In genomic region chr5:158513490-158514301, GRCh38 we compare ENCODE assay signal across 15 cellular contexts.
A peak's percentile ranks its signal among the peaks of the same experiment; 100 is the strongest.
DNase-seq lines count a peak whose midpoint lies in the region; ATAC-seq and TF ChIP-seq lines count a peak whose summit lies in the region.
"Had no signal": no experiment of that assay in that cellular context is flagged by ENCODE, and none has a peak within 500 bp of the region (broad histone marks: within the 10 kb centered on the region; RNA-seq: fewer than 3 reads in every experiment).

No MANE protein-coding gene starts in this region.

- peaks cover 34 to 98% (median 90%) of the 10 kb centered on the region in 10 experiments for H3K4me1 ChIP-seq in BLaER1 treated with 17β-estradiol and CSF1 and Interleukin-3, amounts not matched to agents 10 nM and 100 nM
- H3K4me1 ChIP-seq in gastrocnemius medialis: peaks cover 0 to 5% of the 10 kb centered on the region in 2 donors
- no peaks in the 10 kb centered on the region for H3K4me1 ChIP-seq in CD4-positive, alpha-beta memory T cell (ENCODE audit: insufficient read depth, low read length)
- H3K4me1 ChIP-seq: gastroesophageal sphincter had no signal

- H3K4me3 Mint-ChIP-seq in T-helper 1 cell treated with Interleukin-12 subunit alpha and Interleukin-12 subunit beta and Interleukin-4 antibody, amounts not matched to agents 30 μg/mL and 1 μg/mL, for 36 hours: peak overlapping the region; percentile 8
- peak overlapping the region in 1 of 8 donors; percentile 52 for H3K4me3 Mint-ChIP-seq in CD4-positive, alpha-beta memory T cell
- H3K4me3 Mint-ChIP-seq: CD8-positive, alpha-beta memory T cell had no signal

- no peaks in the 10 kb centered on the region for H3K36me3 Mint-ChIP-seq in T-helper 1 cell treated with Interleukin-12 subunit alpha and Interleukin-12 subunit beta and Interleukin-4 antibody, amounts not matched to agents 30 μg/mL and 1 μg/mL, for 36 hours (ENCODE audit: low read depth)
- H3K36me3 Mint-ChIP-seq in CD4-positive, alpha-beta memory T cell: no peaks in the 10 kb centered on the region
- H3K36me3 Mint-ChIP-seq: CD8-positive, alpha-beta memory T cell had no signal

- DNase-seq in GM12865 (ENCODE audit: low read depth) (peak; percentile 6), germinal center (ENCODE audit: low spot score) (peak; percentile 12), SW480 (ENCODE audit: low spot score) (no peak), gastrocnemius medialis (no peak), GM13976 (ENCODE audit: low spot score) (no peak)
- no peak for DNase-seq in CD4-positive, alpha-beta memory T cell
- DNase-seq: aorta; CD8-positive, alpha-beta memory T cell; Karpas-422; kidney; NCI-H187 treated with DMSO at 0.1 percent for 48 hours; NK-92 treated with Interleukin-12 subunit alpha and Interleukin-12 subunit beta, amount 100 ng/mL, for 24 hours had no signal

- H3K27me3 ChIP-seq in BLaER1 treated with 17β-estradiol and CSF1 and Interleukin-3, amounts not matched to agents 10 nM and 100 nM: no peaks in the 10 kb centered on the region
- no peaks in the 10 kb centered on the region for H3K27me3 ChIP-seq in gastrocnemius medialis
- H3K27me3 ChIP-seq in CD4-positive, alpha-beta memory T cell (ENCODE audit: insufficient read depth, low read length): no peaks in the 10 kb centered on the region
- H3K27me3 ChIP-seq: gastroesophageal sphincter had no signal

- peak overlapping the region; percentile 21 to 79 (median 52); a peak in 19 of 22 replicates for H3K9ac ChIP-seq in BLaER1 treated with 17β-estradiol and CSF1 and Interleukin-3, amounts not matched to agents 10 nM and 100 nM

- POLR2A ChIA-PET in CD4-positive, alpha-beta memory T cell (lab: Charles Lee; ENCODE audit: partially characterized antibody): no interaction called here

- intact Hi-C loops in gastrocnemius medialis (cut with DNase I; ENCODE audit: low total_unique reads): no loop called here
- intact Hi-C loops in CD4-positive, alpha-beta memory T cell (cut with micrococcal nuclease): no loop called here

- no peaks in the 10 kb centered on the region for H4K20me1 ChIP-seq in BLaER1 treated with 17β-estradiol and CSF1 and Interleukin-3, amounts not matched to agents 10 nM and 100 nM

- peaks cover 5% of the 10 kb centered on the region for H3K9me3 Mint-ChIP-seq in T-helper 1 cell treated with Interleukin-12 subunit alpha and Interleukin-12 subunit beta and Interleukin-4 antibody, amounts not matched to agents 30 μg/mL and 1 μg/mL, for 36 hours
- H3K9me3 Mint-ChIP-seq in CD4-positive, alpha-beta memory T cell: peaks cover 0 to 4% (median 0%) of the 10 kb centered on the region in 8 donors

- H3K4me1 Mint-ChIP-seq in T-helper 1 cell treated with Interleukin-12 subunit alpha and Interleukin-12 subunit beta and Interleukin-4 antibody, amounts not matched to agents 30 μg/mL and 1 μg/mL, for 36 hours (ENCODE audit: low read depth): peaks cover 21% of the 10 kb centered on the region
- peaks cover 0 to 12% (median 10%) of the 10 kb centered on the region in 4 donors for H3K4me1 Mint-ChIP-seq in CD4-positive, alpha-beta memory T cell

- in situ Hi-C loops in gastrocnemius medialis (cut with MboI; ENCODE audit: low sequenced_read_pairs in 4 of 4) (no loop called here), GM13976 (cut with MboI; ENCODE audit: low sequenced_read_pairs, unreplicated experiment) (no loop called here)

- TF ChIP-seq POLR2A in gastrocnemius medialis (IDR thresholded peaks at IDR 0.05): no peak

- peak overlapping the region; percentile 5 to 44 (median 30); a peak in 15 of 20 replicates for H3K4me3 ChIP-seq in BLaER1 treated with 17β-estradiol and CSF1 and Interleukin-3, amounts not matched to agents 10 nM and 100 nM
- H3K4me3 ChIP-seq in GM12865 (ENCODE audit: low read depth, low read length) (no peak overlapping the region), gastrocnemius medialis (peak overlapping the region in 1 of 4 donors; percentile 20)
- H3K4me3 ChIP-seq in CD4-positive, alpha-beta memory T cell (ENCODE audit: low read length in 2 of 2): no peak overlapping the region
- H3K4me3 ChIP-seq: gastroesophageal sphincter had no signal

- H3K9me3 ChIP-seq in BLaER1 treated with 17β-estradiol and CSF1 and Interleukin-3, amounts not matched to agents 10 nM and 100 nM (replicated peaks in 1 of 11): peaks cover 0 to 9% (median 3%) of the 10 kb centered on the region in 11 experiments; a peak in 7 of 22 replicates
- no peaks in the 10 kb centered on the region for H3K9me3 ChIP-seq in gastrocnemius medialis
- no peaks in the 10 kb centered on the region for H3K9me3 ChIP-seq in CD4-positive, alpha-beta memory T cell (ENCODE audit: control insufficient read depth in 1 of 2, low read length in 2 of 2)
- H3K9me3 ChIP-seq: gastroesophageal sphincter had no signal

- CTCF ChIA-PET in CD4-positive, alpha-beta memory T cell (lab: Charles Lee; ENCODE audit: partially characterized antibody): no interaction called here

- TF ChIP-seq CTCF in GM12865 (IDR thresholded peaks at IDR 0.05; ENCODE audit: insufficient read depth, low read depth, low read length, missing control alignments): no peak
- no peak for TF ChIP-seq CTCF in gastrocnemius medialis (IDR thresholded peaks at IDR 0.05 in 4 of 5, conservative IDR thresholded peaks at IDR 0.05 in 1 of 5)
- TF ChIP-seq CTCF in GM13976 (IDR thresholded peaks at IDR 0.05; ENCODE audit: borderline replicate concordance, control extremely low read depth, extremely low read depth, insufficient read depth, missing control alignments): no peak

- no peaks in the 10 kb centered on the region for H3K27me3 Mint-ChIP-seq in T-helper 1 cell treated with Interleukin-12 subunit alpha and Interleukin-12 subunit beta and Interleukin-4 antibody, amounts not matched to agents 30 μg/mL and 1 μg/mL, for 36 hours (ENCODE audit: low read depth)
- peaks cover 1 to 3% of the 10 kb centered on the region in 2 donors for H3K27me3 Mint-ChIP-seq in CD4-positive, alpha-beta memory T cell

- peak overlapping the region; percentile 62 to 89 (median 71) for H3K27ac ChIP-seq in BLaER1 treated with 17β-estradiol and CSF1 and Interleukin-3, amounts not matched to agents 10 nM and 100 nM
- H3K27ac ChIP-seq in gastrocnemius medialis: peak overlapping the region in 1 of 4 donors; percentile 14
- H3K27ac ChIP-seq in CD4-positive, alpha-beta memory T cell (ENCODE audit: low read depth, low read length): no peak overlapping the region

- H3K36me3 ChIP-seq in BLaER1 treated with 17β-estradiol and CSF1 and Interleukin-3, amounts not matched to agents 10 nM and 100 nM: no peaks in the 10 kb centered on the region
- H3K36me3 ChIP-seq in gastrocnemius medialis: no peaks in the 10 kb centered on the region
- H3K36me3 ChIP-seq in CD4-positive, alpha-beta memory T cell (ENCODE audit: insufficient read depth, low read length): no peaks in the 10 kb centered on the region
- H3K36me3 ChIP-seq: gastroesophageal sphincter had no signal

- ATAC-seq in gastrocnemius medialis: no peak

- H3K27ac Mint-ChIP-seq in T-helper 1 cell treated with Interleukin-12 subunit alpha and Interleukin-12 subunit beta and Interleukin-4 antibody, amounts not matched to agents 30 μg/mL and 1 μg/mL, for 36 hours: peak overlapping the region; percentile 21
- no peak overlapping the region for H3K27ac Mint-ChIP-seq in CD4-positive, alpha-beta memory T cell
- H3K27ac Mint-ChIP-seq: CD8-positive, alpha-beta memory T cell had no signal

- H3K4me2 ChIP-seq in BLaER1 treated with 17β-estradiol and CSF1 and Interleukin-3, amounts not matched to agents 10 nM and 100 nM: peak overlapping the region; percentile 79 to 93 (median 86)

Comparison
In these comparisons a context has a peak if more than half of its experiments do, and no peak if none do; other contexts are left out.
1. H3K4me3 ChIP-seq: peak in BLaER1 treated with 17β-estradiol and CSF1 and Interleukin-3, amounts not matched to agents 10 nM and 100 nM (10 of 10); none in GM12865 (single experiment) and CD4-positive, alpha-beta memory T cell (0 of 2).
2. DNase-seq: peak in GM12865 (single experiment) and germinal center (single experiment); none in SW480 (single experiment), gastrocnemius medialis (0 of 2), CD4-positive, alpha-beta memory T cell (0 of 5) and GM13976 (single experiment).